Comparison of ENCODE assay signal across 9 cellular contexts in the genomic region with DNA sequence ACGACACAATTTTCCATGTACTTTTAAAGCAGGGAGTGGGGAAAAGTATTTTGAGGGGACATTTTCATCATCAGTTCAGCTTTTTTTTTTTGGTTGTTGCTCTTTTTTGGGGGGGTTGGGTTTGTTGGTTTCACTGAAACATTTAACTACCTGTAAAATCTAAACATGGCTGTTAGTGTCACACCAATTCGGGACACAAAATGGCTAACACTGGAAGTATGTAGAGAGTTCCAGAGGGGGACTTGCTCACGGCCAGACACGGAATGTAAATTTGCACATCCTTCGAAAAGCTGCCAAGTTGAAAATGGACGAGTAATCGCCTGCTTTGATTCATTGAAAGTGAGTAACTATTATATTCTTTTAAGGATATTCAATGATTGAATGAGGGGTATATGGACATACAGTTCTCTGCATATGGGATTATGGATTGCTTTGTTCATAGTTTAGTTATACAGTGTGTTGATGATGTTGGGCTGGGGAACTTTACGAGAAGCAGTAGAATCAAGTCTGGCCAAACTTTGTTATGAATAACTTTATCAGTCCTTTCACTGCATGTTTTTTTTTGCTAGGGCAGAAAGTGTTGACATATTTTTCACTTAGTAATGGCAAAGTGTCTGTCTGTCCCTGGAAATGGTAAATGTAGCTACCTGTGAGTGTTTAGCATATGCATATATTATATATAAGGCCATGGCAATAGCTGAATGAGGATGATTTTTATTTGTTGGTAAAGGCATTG. TPM values are rescaled to one million over a fixed set of nuclear protein-coding genes. Genes with fewer than 3 reads are reported as not detected.
DNase-seq lines count a peak whose midpoint lies in the region; ATAC-seq and TF ChIP-seq lines count a peak whose summit lies in the region.
"Had no signal": no experiment of that assay in that cellular context is flagged by ENCODE, and none has a peak within 500 bp of the region (broad histone marks: within the 10 kb centered on the region; RNA-seq: fewer than 3 reads in every experiment).

No MANE protein-coding gene starts in this region.

- H3K36me3 ChIP-seq in HEK293 (ENCODE audit: control insufficient read depth in 2 of 2, insufficient read depth in 1 of 2, low read length in 2 of 2), result no peaks in the 10 kb centered on the region
- H3K36me3 ChIP-seq: adrenal gland had no signal

- H3K27ac Mint-ChIP-seq in naive thymus-derived CD8-positive, alpha-beta T cell, result peak overlapping the region; percentile 90 to 97 (median 93)

- no peaks in the 10 kb centered on the region for H3K27me3 Mint-ChIP-seq in naive thymus-derived CD8-positive, alpha-beta T cell

- no peak for DNase-seq in AG04450 (ENCODE audit: low read depth, low spot score)
- no peak for DNase-seq in astrocyte of the cerebellum (ENCODE audit: low read depth)
- DNase-seq in naive thymus-derived CD8-positive, alpha-beta T cell, result no peak
- no peak for DNase-seq in germinal center (ENCODE audit: low spot score)
- no peak for DNase-seq in mucosa of gallbladder (ENCODE audit: low spot score)
- DNase-seq in GM13976 (ENCODE audit: low spot score), result no peak

- no peaks in the 10 kb centered on the region for H3K9me3 Mint-ChIP-seq in naive thymus-derived CD8-positive, alpha-beta T cell

- peak overlapping the region; percentile 36 for H3K4me3 ChIP-seq in AG04450 (ENCODE audit: low read depth, low read length)
- peak overlapping the region; percentile 19 for H3K4me3 ChIP-seq in HEK293 (ENCODE audit: low read depth, low read length)
- H3K4me3 ChIP-seq in astrocyte of the cerebellum (ENCODE audit: low read depth, low read length), result peak overlapping the region; percentile 0

- H3K27ac ChIP-seq in AG04450 (ENCODE audit: low read depth, low read length), result no peak overlapping the region
- 0 out of 2 replicates have a peak overlapping the region, but pooled peaks have one; percentile 32 for H3K27ac ChIP-seq in HEK293 (ENCODE audit: extremely low read depth, low read depth, low read length)

- peak overlapping the region in 9 of 10 donors; percentile 72 to 88 (median 80) for H3K4me3 Mint-ChIP-seq in naive thymus-derived CD8-positive, alpha-beta T cell

- in situ Hi-C loops in astrocyte of the cerebellum (cut with HindIII; ENCODE audit: low sequenced_read_pairs) (no loop called here), GM13976 (cut with MboI; ENCODE audit: low sequenced_read_pairs, unreplicated experiment) (no loop called here)

- no peaks in the 10 kb centered on the region for H3K9me3 ChIP-seq in AG04450 (ENCODE audit: control insufficient read depth, insufficient read depth, low read length)
- H3K9me3 ChIP-seq in HEK293 (ENCODE audit: control insufficient read depth, insufficient read depth, low read depth, low read length), result no peaks in the 10 kb centered on the region
- H3K9me3 ChIP-seq: adrenal gland had no signal

- POLR2A ChIA-PET in AG04450 (lab: Yijun Ruan, JAX) (no interaction called here), HEK293 (lab: Yijun Ruan, JAX) (interaction anchor here (0.7 to 1.2 kb wide), 2 partner anchors 31 to 32 kb away, joined by 4 to 6 read pairs; a partner anchor contains a TSS)
- POLR2A ChIA-PET in naive thymus-derived CD8-positive, alpha-beta T cell (lab: Charles Lee), result interaction anchor here (0.5 to 1.2 kb wide), 7 partner anchors 13 to 66 kb away, joined by 3 to 5 read pairs (median 3); no protein-coding TSS in a partner anchor

- TF ChIP-seq CTCF in AG04450 (IDR thresholded peaks at IDR 0.05; ENCODE audit: low read depth, low read length) (no peak), HEK293 (tag by site-specific recombination; IDR thresholded peaks at IDR 0.05) (no peak), astrocyte of the cerebellum (IDR thresholded peaks at IDR 0.05; ENCODE audit: low read depth, low read length, missing control alignments) (no peak), GM13976 (IDR thresholded peaks at IDR 0.05; ENCODE audit: borderline replicate concordance, control extremely low read depth, extremely low read depth, insufficient read depth, missing control alignments) (no peak)

- H3K4me1 ChIP-seq in HEK293 (ENCODE audit: control insufficient read depth, insufficient read depth, low read length), result 0 out of 2 replicates have a peak, but pooled peaks cover 4% of the 10 kb centered on the region

- H3K4me1 Mint-ChIP-seq in naive thymus-derived CD8-positive, alpha-beta T cell, result peaks cover 40 to 99% (median 79%) of the 10 kb centered on the region in 4 donors

- no peaks in the 10 kb centered on the region for H3K27me3 ChIP-seq in AG04450 (ENCODE audit: control insufficient read depth, insufficient read depth, low read length)
- H3K27me3 ChIP-seq: adrenal gland had no signal

- ATAC-seq in naive thymus-derived CD8-positive, alpha-beta T cell, result no peak
- no peak for ATAC-seq in HG03025 (IDR thresholded peaks at IDR 0.05; ENCODE audit: low FRiP score, unreplicated experiment)

- peaks cover 7 to 57% (median 12%) of the 10 kb centered on the region in 3 donors for H3K36me3 Mint-ChIP-seq in naive thymus-derived CD8-positive, alpha-beta T cell

- CTCF ChIA-PET in AG04450 (lab: Charles Lee) (interaction anchor here (1.1 to 2.5 kb wide), 2 partner anchors 41 to 144 kb away, joined by 3 to 7 read pairs; no protein-coding TSS in a partner anchor), HEK293 (lab: Yijun Ruan, JAX) (no interaction called here)

TF ChIP-seq in HEK293, 187 proteins besides CTCF, POLR2A, EP300 and RAD21 (continues in another document):
- no peak for TF ChIP-seq ZNF211 (tag by site-specific recombination; IDR thresholded peaks at IDR 0.05; ENCODE audit: low read depth)
- TF ChIP-seq ZNF555 (tag by site-specific recombination; conservative IDR thresholded peaks at IDR 0.05), result no peak
- peak; percentile 19; the same call in 1 of the 2 replicates for TF ChIP-seq ZBTB20 (tag by site-specific recombination; IDR thresholded peaks at IDR 0.05)
- TF ChIP-seq ZBTB21 (tag by site-specific recombination; IDR thresholded peaks at IDR 0.05), result no peak
- TF ChIP-seq ZNF37A (tag by site-specific recombination; IDR thresholded peaks at IDR 0.05), result no peak
- TF ChIP-seq, protein P1, sequence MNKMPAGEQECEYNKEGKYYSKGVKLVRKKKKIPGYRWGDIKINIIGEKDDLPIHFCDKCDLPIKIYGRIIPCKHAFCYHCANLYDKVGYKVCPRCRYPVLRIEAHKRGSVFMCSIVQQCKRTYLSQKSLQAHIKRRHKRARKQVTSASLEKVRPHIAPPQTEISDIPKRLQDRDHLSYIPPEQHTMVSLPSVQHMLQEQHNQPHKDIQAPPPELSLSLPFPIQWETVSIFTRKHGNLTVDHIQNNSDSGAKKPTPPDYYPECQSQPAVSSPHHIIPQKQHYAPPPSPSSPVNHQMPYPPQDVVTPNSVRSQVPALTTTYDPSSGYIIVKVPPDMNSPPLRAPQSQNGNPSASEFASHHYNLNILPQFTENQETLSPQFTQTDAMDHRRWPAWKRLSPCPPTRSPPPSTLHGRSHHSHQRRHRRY (tag by site-specific recombination; IDR thresholded peaks at IDR 0.05), result no peak
- TF ChIP-seq, protein P2, sequence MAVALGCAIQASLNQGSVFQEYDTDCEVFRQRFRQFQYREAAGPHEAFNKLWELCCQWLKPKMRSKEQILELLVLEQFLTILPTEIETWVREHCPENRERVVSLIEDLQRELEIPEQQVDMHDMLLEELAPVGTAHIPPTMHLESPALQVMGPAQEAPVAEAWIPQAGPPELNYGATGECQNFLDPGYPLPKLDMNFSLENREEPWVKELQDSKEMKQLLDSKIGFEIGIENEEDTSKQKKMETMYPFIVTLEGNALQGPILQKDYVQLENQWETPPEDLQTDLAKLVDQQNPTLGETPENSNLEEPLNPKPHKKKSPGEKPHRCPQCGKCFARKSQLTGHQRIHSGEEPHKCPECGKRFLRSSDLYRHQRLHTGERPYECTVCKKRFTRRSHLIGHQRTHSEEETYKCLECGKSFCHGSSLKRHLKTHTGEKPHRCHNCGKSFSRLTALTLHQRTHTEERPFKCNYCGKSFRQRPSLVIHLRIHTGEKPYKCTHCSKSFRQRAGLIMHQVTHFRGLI (tag by site-specific recombination; IDR thresholded peaks at IDR 0.05), result no peak
- no peak for TF ChIP-seq ZNF10 (tag by site-specific recombination; IDR thresholded peaks at IDR 0.05)
- no peak for TF ChIP-seq ZNF514 (tag by site-specific recombination; IDR thresholded peaks at IDR 0.05)
- TF ChIP-seq, protein P3, sequence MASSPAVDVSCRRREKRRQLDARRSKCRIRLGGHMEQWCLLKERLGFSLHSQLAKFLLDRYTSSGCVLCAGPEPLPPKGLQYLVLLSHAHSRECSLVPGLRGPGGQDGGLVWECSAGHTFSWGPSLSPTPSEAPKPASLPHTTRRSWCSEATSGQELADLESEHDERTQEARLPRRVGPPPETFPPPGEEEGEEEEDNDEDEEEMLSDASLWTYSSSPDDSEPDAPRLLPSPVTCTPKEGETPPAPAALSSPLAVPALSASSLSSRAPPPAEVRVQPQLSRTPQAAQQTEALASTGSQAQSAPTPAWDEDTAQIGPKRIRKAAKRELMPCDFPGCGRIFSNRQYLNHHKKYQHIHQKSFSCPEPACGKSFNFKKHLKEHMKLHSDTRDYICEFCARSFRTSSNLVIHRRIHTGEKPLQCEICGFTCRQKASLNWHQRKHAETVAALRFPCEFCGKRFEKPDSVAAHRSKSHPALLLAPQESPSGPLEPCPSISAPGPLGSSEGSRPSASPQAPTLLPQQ (tag by site-specific recombination; IDR thresholded peaks at IDR 0.05), result no peak
- peak; percentile 82 for TF ChIP-seq FEZF1 (tag by site-specific recombination; IDR thresholded peaks at IDR 0.05)
- TF ChIP-seq BCL11A (tag by site-specific recombination; IDR thresholded peaks at IDR 0.05; ENCODE audit: low read depth), result no peak
- TF ChIP-seq YY1 (tag by site-specific recombination; IDR thresholded peaks at IDR 0.05), result peak; percentile 70
- TF ChIP-seq KLF1 (tag by site-specific recombination; IDR thresholded peaks at IDR 0.05), result no peak
- TF ChIP-seq PRDM1 (tag by site-specific recombination; IDR thresholded peaks at IDR 0.05), result peak; percentile 63
- no peak for TF ChIP-seq TRIM28 (IDR thresholded peaks at IDR 0.05; ENCODE audit: borderline replicate concordance, low read length)
- TF ChIP-seq ZFP37 (tag by site-specific recombination; IDR thresholded peaks at IDR 0.05), result no peak
- no peak for TF ChIP-seq KLF10 (tag by site-specific recombination; IDR thresholded peaks at IDR 0.05)

RNA-seq across cellular contexts. Expression of a gene that starts 31.5 kb away (rescaled TPM):
- 92.1 and 95.5 TPM in 2 replicates for polyA plus RNA-seq in AG04450 (2011; rRNA removed)
- polyA minus RNA-seq in AG04450 (2011; rRNA and poly(A)+ RNA removed), result 295 and 329 TPM in 2 replicates
- total RNA-seq in naive thymus-derived CD8-positive, alpha-beta T cell, result 100 to 1,000 TPM; 419 to 423 TPM
- polyA plus RNA-seq in naive thymus-derived CD8-positive, alpha-beta T cell, result 100 to 1,000 TPM; 298 to 370 (median 331) TPM
- 223 TPM for total RNA-seq in mucosa of gallbladder
